In the genomic region with DNA sequence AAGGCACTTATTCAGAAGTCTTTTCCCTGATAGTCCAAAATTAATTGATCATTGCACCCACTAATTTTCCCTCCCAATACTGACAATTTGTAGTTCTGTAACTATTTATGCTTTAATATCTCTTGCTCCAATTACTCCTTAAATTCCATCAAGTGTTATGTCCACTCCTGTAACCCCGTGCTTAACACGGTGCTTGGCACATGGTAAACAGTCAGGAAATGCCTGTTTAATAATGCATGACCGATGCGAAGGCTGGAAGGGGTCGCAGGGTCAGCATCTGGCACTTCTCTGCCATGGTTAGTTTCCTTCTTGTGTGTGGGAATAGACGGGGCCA, we compare ENCODE assay signal across 1 cellular context.
TF ChIP-seq lines count a peak whose summit lies in the region.

No MANE protein-coding gene starts in this region.

TF ChIP-seq in K562, 482 proteins besides CTCF, POLR2A, EP300 and RAD21:
- TF ChIP-seq, protein P1, sequence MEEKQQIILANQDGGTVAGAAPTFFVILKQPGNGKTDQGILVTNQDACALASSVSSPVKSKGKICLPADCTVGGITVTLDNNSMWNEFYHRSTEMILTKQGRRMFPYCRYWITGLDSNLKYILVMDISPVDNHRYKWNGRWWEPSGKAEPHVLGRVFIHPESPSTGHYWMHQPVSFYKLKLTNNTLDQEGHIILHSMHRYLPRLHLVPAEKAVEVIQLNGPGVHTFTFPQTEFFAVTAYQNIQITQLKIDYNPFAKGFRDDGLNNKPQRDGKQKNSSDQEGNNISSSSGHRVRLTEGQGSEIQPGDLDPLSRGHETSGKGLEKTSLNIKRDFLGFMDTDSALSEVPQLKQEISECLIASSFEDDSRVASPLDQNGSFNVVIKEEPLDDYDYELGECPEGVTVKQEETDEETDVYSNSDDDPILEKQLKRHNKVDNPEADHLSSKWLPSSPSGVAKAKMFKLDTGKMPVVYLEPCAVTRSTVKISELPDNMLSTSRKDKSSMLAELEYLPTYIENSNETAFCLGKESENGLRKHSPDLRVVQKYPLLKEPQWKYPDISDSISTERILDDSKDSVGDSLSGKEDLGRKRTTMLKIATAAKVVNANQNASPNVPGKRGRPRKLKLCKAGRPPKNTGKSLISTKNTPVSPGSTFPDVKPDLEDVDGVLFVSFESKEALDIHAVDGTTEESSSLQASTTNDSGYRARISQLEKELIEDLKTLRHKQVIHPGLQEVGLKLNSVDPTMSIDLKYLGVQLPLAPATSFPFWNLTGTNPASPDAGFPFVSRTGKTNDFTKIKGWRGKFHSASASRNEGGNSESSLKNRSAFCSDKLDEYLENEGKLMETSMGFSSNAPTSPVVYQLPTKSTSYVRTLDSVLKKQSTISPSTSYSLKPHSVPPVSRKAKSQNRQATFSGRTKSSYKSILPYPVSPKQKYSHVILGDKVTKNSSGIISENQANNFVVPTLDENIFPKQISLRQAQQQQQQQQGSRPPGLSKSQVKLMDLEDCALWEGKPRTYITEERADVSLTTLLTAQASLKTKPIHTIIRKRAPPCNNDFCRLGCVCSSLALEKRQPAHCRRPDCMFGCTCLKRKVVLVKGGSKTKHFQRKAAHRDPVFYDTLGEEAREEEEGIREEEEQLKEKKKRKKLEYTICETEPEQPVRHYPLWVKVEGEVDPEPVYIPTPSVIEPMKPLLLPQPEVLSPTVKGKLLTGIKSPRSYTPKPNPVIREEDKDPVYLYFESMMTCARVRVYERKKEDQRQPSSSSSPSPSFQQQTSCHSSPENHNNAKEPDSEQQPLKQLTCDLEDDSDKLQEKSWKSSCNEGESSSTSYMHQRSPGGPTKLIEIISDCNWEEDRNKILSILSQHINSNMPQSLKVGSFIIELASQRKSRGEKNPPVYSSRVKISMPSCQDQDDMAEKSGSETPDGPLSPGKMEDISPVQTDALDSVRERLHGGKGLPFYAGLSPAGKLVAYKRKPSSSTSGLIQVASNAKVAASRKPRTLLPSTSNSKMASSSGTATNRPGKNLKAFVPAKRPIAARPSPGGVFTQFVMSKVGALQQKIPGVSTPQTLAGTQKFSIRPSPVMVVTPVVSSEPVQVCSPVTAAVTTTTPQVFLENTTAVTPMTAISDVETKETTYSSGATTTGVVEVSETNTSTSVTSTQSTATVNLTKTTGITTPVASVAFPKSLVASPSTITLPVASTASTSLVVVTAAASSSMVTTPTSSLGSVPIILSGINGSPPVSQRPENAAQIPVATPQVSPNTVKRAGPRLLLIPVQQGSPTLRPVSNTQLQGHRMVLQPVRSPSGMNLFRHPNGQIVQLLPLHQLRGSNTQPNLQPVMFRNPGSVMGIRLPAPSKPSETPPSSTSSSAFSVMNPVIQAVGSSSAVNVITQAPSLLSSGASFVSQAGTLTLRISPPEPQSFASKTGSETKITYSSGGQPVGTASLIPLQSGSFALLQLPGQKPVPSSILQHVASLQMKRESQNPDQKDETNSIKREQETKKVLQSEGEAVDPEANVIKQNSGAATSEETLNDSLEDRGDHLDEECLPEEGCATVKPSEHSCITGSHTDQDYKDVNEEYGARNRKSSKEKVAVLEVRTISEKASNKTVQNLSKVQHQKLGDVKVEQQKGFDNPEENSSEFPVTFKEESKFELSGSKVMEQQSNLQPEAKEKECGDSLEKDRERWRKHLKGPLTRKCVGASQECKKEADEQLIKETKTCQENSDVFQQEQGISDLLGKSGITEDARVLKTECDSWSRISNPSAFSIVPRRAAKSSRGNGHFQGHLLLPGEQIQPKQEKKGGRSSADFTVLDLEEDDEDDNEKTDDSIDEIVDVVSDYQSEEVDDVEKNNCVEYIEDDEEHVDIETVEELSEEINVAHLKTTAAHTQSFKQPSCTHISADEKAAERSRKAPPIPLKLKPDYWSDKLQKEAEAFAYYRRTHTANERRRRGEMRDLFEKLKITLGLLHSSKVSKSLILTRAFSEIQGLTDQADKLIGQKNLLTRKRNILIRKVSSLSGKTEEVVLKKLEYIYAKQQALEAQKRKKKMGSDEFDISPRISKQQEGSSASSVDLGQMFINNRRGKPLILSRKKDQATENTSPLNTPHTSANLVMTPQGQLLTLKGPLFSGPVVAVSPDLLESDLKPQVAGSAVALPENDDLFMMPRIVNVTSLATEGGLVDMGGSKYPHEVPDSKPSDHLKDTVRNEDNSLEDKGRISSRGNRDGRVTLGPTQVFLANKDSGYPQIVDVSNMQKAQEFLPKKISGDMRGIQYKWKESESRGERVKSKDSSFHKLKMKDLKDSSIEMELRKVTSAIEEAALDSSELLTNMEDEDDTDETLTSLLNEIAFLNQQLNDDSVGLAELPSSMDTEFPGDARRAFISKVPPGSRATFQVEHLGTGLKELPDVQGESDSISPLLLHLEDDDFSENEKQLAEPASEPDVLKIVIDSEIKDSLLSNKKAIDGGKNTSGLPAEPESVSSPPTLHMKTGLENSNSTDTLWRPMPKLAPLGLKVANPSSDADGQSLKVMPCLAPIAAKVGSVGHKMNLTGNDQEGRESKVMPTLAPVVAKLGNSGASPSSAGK (IDR thresholded peaks at IDR 0.05), result peak; percentile 63
- TF ChIP-seq ZBTB8A (IDR thresholded peaks at IDR 0.05; ENCODE audit: partially characterized antibody) (no peak), ZNF561 (CRISPR knock-in tag; conservative IDR thresholded peaks at IDR 0.05) (no peak), FIP1L1 (IDR thresholded peaks at IDR 0.05; ENCODE audit: low read depth, low read length, poor library complexity, severe bottlenecking) (no peak), NFRKB (IDR thresholded peaks at IDR 0.05; ENCODE audit: low read depth) (peak; percentile 41; the same call in 1 of the 2 replicates), ZNF830 (CRISPR knock-in tag; IDR thresholded peaks at IDR 0.05) (no peak), MTF1 (CRISPR knock-in tag; IDR thresholded peaks at IDR 0.05; ENCODE audit: borderline replicate concordance) (no peak)
- TF ChIP-seq, protein P2, sequence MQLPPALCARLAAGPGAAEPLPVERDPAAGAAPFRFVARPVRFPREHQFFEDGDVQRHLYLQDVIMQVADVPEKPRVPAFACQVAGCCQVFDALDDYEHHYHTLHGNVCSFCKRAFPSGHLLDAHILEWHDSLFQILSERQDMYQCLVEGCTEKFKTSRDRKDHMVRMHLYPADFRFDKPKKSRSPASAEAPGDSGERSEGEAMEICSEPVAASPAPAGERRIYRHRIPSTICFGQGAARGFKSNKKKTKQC (CRISPR knock-in tag; IDR thresholded peaks at IDR 0.05), result no peak
